In genomic region chr7:138825049-138825721, GRCh38 we compare ENCODE assay signal across 21 cellular contexts. TPM values are rescaled to one million over a fixed set of nuclear protein-coding genes. Genes with fewer than 3 reads are reported as not detected.
DNase-seq lines count a peak whose midpoint lies in the region; ATAC-seq and TF ChIP-seq lines count a peak whose summit lies in the region.
"Had no signal": no experiment of that assay in that cellular context is flagged by ENCODE, and none has a peak within 500 bp of the region (broad histone marks: within the 10 kb centered on the region; RNA-seq: fewer than 3 reads in every experiment).

No MANE protein-coding gene starts in this region.

- intact Hi-C loops in activated CD4-positive, alpha-beta memory T cell treated with anti-CD3 and anti-CD28 coated beads for 36 hours (cut with micrococcal nuclease), result loop anchor here (1.0 kb wide), 1 partner anchor 73 kb away; no protein-coding TSS in a partner anchor

- no peak for DNase-seq in activated CD4-positive, alpha-beta memory T cell treated with anti-CD3 and anti-CD28 coated beads for 36 hours
- DNase-seq in activated CD4-positive, alpha-beta memory T cell treated with anti-CD3 and anti-CD28 coated beads, Interleukin-2, amount 10 ng/mL, durations not matched to agents 7 days and 5 days, result no peak
- DNase-seq in SW480 (ENCODE audit: low spot score), result peak; percentile 37
- peak; percentile 11 for DNase-seq in retina
- DNase-seq in SHP77 treated with DMSO at 0.1 percent for 48 hours (lab: John Stamatoyannopoulos, UW), result no peak
- DNase-seq: Caco-2; CD4-positive, alpha-beta T cell; DMS153; GDM1; GOT3; NCI-H1105; NCI-H1694 treated with DMSO at 0.1 percent for 48 hours; NCI-H2227 treated with DMSO at 0.1 percent for 48 hours; NCI-H510A treated with DMSO at 0.1 percent for 48 hours; PC-3; RPMI8226; SIG-M5 had no signal

- H3K9me3 Mint-ChIP-seq in activated CD4-positive, alpha-beta memory T cell treated with anti-CD3 and anti-CD28 coated beads for 36 hours, result no peaks in the 10 kb centered on the region
- H3K9me3 Mint-ChIP-seq in activated CD4-positive, alpha-beta memory T cell treated with anti-CD3 and anti-CD28 coated beads, Interleukin-2, amount 10 ng/mL, durations not matched to agents 7 days and 5 days, result peaks cover 6% of the 10 kb centered on the region
- H3K9me3 Mint-ChIP-seq: CD4-positive, alpha-beta T cell had no signal

- ATAC-seq in GM21619 (IDR thresholded peaks at IDR 0.05; ENCODE audit: unreplicated experiment), result no peak
- ATAC-seq: A549, PC-3 had no signal

- H3K27me3 Mint-ChIP-seq in activated CD4-positive, alpha-beta memory T cell treated with anti-CD3 and anti-CD28 coated beads for 36 hours, result peaks cover 10% of the 10 kb centered on the region
- peaks cover 28% of the 10 kb centered on the region for H3K27me3 Mint-ChIP-seq in activated CD4-positive, alpha-beta memory T cell treated with anti-CD3 and anti-CD28 coated beads, Interleukin-2, amount 10 ng/mL, durations not matched to agents 7 days and 5 days
- H3K27me3 Mint-ChIP-seq: CD4-positive, alpha-beta T cell had no signal

- POLR2A ChIA-PET in activated CD4-positive, alpha-beta memory T cell treated with anti-CD3 and anti-CD28 coated beads for 36 hours (lab: Charles Lee), result no interaction called here
- POLR2A ChIA-PET in activated CD4-positive, alpha-beta memory T cell treated with anti-CD3 and anti-CD28 coated beads, Interleukin-2, amount 10 ng/mL, durations not matched to agents 7 days and 5 days (lab: Charles Lee), result no interaction called here
- POLR2A ChIA-PET in HEK293 (lab: Yijun Ruan, JAX), result no interaction called here

- no peaks in the 10 kb centered on the region for H3K36me3 Mint-ChIP-seq in activated CD4-positive, alpha-beta memory T cell treated with anti-CD3 and anti-CD28 coated beads for 36 hours
- H3K36me3 Mint-ChIP-seq in activated CD4-positive, alpha-beta memory T cell treated with anti-CD3 and anti-CD28 coated beads, Interleukin-2, amount 10 ng/mL, durations not matched to agents 7 days and 5 days (ENCODE audit: low read depth), result no peaks in the 10 kb centered on the region

- H3K36me3 ChIP-seq in HEK293 (ENCODE audit: control insufficient read depth in 2 of 2, insufficient read depth in 1 of 2, low read length in 2 of 2), result no peaks in the 10 kb centered on the region

- H3K4me3 Mint-ChIP-seq in activated CD4-positive, alpha-beta memory T cell treated with anti-CD3 and anti-CD28 coated beads for 36 hours, result no peak overlapping the region
- H3K4me3 Mint-ChIP-seq in activated CD4-positive, alpha-beta memory T cell treated with anti-CD3 and anti-CD28 coated beads, Interleukin-2, amount 10 ng/mL, durations not matched to agents 7 days and 5 days, result no peak overlapping the region
- H3K4me3 Mint-ChIP-seq: CD4-positive, alpha-beta T cell had no signal

- peak overlapping the region; percentile 35 for H3K27ac Mint-ChIP-seq in activated CD4-positive, alpha-beta memory T cell treated with anti-CD3 and anti-CD28 coated beads for 36 hours
- H3K27ac Mint-ChIP-seq in activated CD4-positive, alpha-beta memory T cell treated with anti-CD3 and anti-CD28 coated beads, Interleukin-2, amount 10 ng/mL, durations not matched to agents 7 days and 5 days, result no peak overlapping the region
- H3K27ac Mint-ChIP-seq: CD4-positive, alpha-beta T cell had no signal

- CTCF ChIA-PET in activated CD4-positive, alpha-beta memory T cell treated with anti-CD3 and anti-CD28 coated beads for 36 hours (lab: Charles Lee), result no interaction called here
- CTCF ChIA-PET in activated CD4-positive, alpha-beta memory T cell treated with anti-CD3 and anti-CD28 coated beads, Interleukin-2, amount 10 ng/mL, durations not matched to agents 7 days and 5 days (lab: Charles Lee), result no interaction called here
- CTCF ChIA-PET in HEK293 (lab: Yijun Ruan, JAX), result interaction anchor here (0.6 kb wide), 1 partner anchor 729 kb away, joined by 3 read pairs; no protein-coding TSS in a partner anchor

- H3K27ac ChIP-seq in HEK293 (ENCODE audit: extremely low read depth, low read depth, low read length), result no peak overlapping the region
- H3K27ac ChIP-seq: A549 had no signal

- TF ChIP-seq CTCF in HEK293 (tag by site-specific recombination; IDR thresholded peaks at IDR 0.05), result no peak

- peaks cover 8% of the 10 kb centered on the region for H3K4me1 Mint-ChIP-seq in activated CD4-positive, alpha-beta memory T cell treated with anti-CD3 and anti-CD28 coated beads for 36 hours (ENCODE audit: low read depth)
- H3K4me1 Mint-ChIP-seq in activated CD4-positive, alpha-beta memory T cell treated with anti-CD3 and anti-CD28 coated beads, Interleukin-2, amount 10 ng/mL, durations not matched to agents 7 days and 5 days, result peaks cover 11% of the 10 kb centered on the region

- H3K4me1 ChIP-seq in HEK293 (ENCODE audit: control insufficient read depth, insufficient read depth, low read length), result no peaks in the 10 kb centered on the region
- H3K4me1 ChIP-seq: A549, Caco-2 had no signal

- H3K9me3 ChIP-seq in HEK293 (ENCODE audit: control insufficient read depth, insufficient read depth, low read depth, low read length), result no peaks in the 10 kb centered on the region
- H3K9me3 ChIP-seq: A549, Caco-2 had no signal

- H3K4me3 ChIP-seq in HEK293 (ENCODE audit: low read depth, low read length), result no peak overlapping the region
- H3K4me3 ChIP-seq: A549 had no signal

TF ChIP-seq in HEK293, 187 proteins besides CTCF, POLR2A, EP300 and RAD21:
- TF ChIP-seq ZNF302 (tag by site-specific recombination; IDR thresholded peaks at IDR 0.05; ENCODE audit: low read depth) (no peak), SCRT2 (tag by site-specific recombination; IDR thresholded peaks at IDR 0.05) (0 out of 2 replicates have a peak, but pooled peaks have one; percentile 26)

RNA-seq across cellular contexts. Expression of gene ATP6V0A4, which starts 27.2 kb away (rescaled TPM):
- total RNA-seq in activated CD4-positive, alpha-beta memory T cell treated with anti-CD3 and anti-CD28 coated beads for 36 hours, result 1 to 10 TPM; 1.7 TPM
- total RNA-seq in activated CD4-positive, alpha-beta memory T cell treated with anti-CD3 and anti-CD28 coated beads, Interleukin-2, amount 10 ng/mL, durations not matched to agents 7 days and 5 days, result under 1 TPM in 1 of 2 experiments, not detected in 1; 0.23 TPM
- total RNA-seq: CD4-positive, alpha-beta T cell had no signal

RNA-seq across cellular contexts. Expression of gene TMEM213, which starts 27.4 kb away (rescaled TPM):
- under 1 TPM; 0.19 to 0.39 TPM for total RNA-seq in activated CD4-positive, alpha-beta memory T cell treated with anti-CD3 and anti-CD28 coated beads for 36 hours
- total RNA-seq in activated CD4-positive, alpha-beta memory T cell treated with anti-CD3 and anti-CD28 coated beads, Interleukin-2, amount 10 ng/mL, durations not matched to agents 7 days and 5 days, result 1 to 10 TPM in 1 of 2 experiments, under 1 TPM in 1; 0.73 to 1.1 TPM
- total RNA-seq: Caco-2; CD4-positive, alpha-beta T cell; Daoy; PC-3 had no signal

Comparison
In these comparisons a context has a peak if more than half of its experiments do, and no peak if none do; other contexts are left out.
1. DNase-seq: peak in SW480 (single experiment) and retina (single experiment); none in activated CD4-positive, alpha-beta memory T cell treated with anti-CD3 and anti-CD28 coated beads for 36 hours (single experiment), activated CD4-positive, alpha-beta memory T cell treated with anti-CD3 and anti-CD28 coated beads, Interleukin-2, amount 10 ng/mL, durations not matched to agents 7 days and 5 days (single experiment) and SHP77 treated with DMSO at 0.1 percent for 48 hours (single experiment).